ENCODE assay signal across 24 cellular contexts in the genomic region with DNA sequence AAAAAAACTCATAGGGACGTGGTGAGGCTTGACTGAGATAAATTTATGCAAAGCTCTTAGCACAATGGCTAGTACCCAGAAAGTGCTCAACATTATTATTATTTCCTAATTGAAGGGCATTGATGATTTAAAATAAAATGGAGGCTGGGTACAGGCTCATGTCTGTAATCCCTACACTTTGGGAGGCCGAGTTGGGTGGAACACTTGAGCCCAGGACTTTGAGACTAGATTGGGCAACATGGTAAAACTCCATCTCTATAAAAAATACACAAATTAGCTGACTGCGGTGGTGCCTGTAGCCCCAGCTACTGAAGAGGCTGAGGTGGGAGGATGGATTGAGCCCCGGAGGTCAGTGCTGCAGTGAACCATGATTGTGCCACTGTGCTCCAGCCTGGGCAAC.
"Had no signal": no experiment of that assay in that cellular context is flagged by ENCODE, and none has a peak within 500 bp of the region (broad histone marks: within the 10 kb centered on the region; RNA-seq: fewer than 3 reads in every experiment).

No MANE protein-coding gene starts in this region.

- DNase-seq: activated CD4-positive, alpha-beta T cell treated with anti-CD3 and anti-CD28 coated beads for 36 hours; activated CD4-positive, alpha-beta T cell treated with anti-CD3 and anti-CD28 coated beads, Interleukin-2, amount 50 U/mL, for 4 hours; activated CD8-positive, alpha-beta memory T cell treated with anti-CD3 and anti-CD28 coated beads for 24 hours; activated CD8-positive, alpha-beta memory T cell treated with anti-CD3 and anti-CD28 coated beads, Interleukin-2, amount 50 U/mL, for 4 hours; activated naive CD4-positive, alpha-beta T cell; activated naive CD8-positive, alpha-beta T cell treated with anti-CD3 and anti-CD28 coated beads, Interleukin-2, amount 10 ng/mL, durations not matched to agents 7 days and 5 days; activated T-cell treated with anti-CD3 and anti-CD28 coated beads, Interleukin-2, amount 50 U/mL, for 24 hours; amygdala; islet precursor cell; left cardiac atrium; lower lobe of right lung; naive thymus-derived CD8-positive, alpha-beta T cell; ovary; spleen; stimulated activated CD4-positive, alpha-beta T cell treated with anti-CD3 and anti-CD28 coated beads, Interleukin-4, amount 100 ng/mL, for 24 hours; stimulated activated naive CD8-positive, alpha-beta T cell treated with anti-CD3 and anti-CD28 coated beads, Interleukin-15, Interleukin-2, amounts not matched to agents 100 U/mL and 50 U/mL, for 24 hours; T-helper 9 cell; tibial artery had no signal

- H3K27ac Mint-ChIP-seq: activated CD4-positive, alpha-beta T cell treated with anti-CD3 and anti-CD28 coated beads for 36 hours; activated naive CD8-positive, alpha-beta T cell treated with anti-CD3 and anti-CD28 coated beads, Interleukin-2, amount 10 ng/mL, durations not matched to agents 7 days and 5 days; activated T-cell treated with anti-CD3 and anti-CD28 coated beads, Interleukin-2, amount 50 U/mL, for 24 hours; activated T-helper 17 cell treated with anti-CD3 and anti-CD28 coated beads, Interleukin-2, amount 50 U/mL, for 72 hours; WTC11 had no signal

- H3K9me3 ChIP-seq: heart left ventricle, lower lobe of right lung, neutrophil, ovary, prostate gland, spleen, tibial artery had no signal

- H3K9me3 Mint-ChIP-seq: activated naive CD8-positive, alpha-beta T cell treated with anti-CD3 and anti-CD28 coated beads, Interleukin-2, amount 10 ng/mL, durations not matched to agents 7 days and 5 days; activated T-cell treated with anti-CD3 and anti-CD28 coated beads, Interleukin-2, amount 50 U/mL, for 24 hours; activated T-helper 17 cell treated with anti-CD3 and anti-CD28 coated beads, Interleukin-2, amount 50 U/mL, for 72 hours had no signal

- H3K36me3 ChIP-seq: heart left ventricle, lower lobe of right lung, neutrophil, ovary, prostate gland, spleen, tibial artery had no signal

- H3K27ac ChIP-seq: coronary artery, lower lobe of right lung, neutrophil, ovary had no signal

- H3K4me3 Mint-ChIP-seq: activated CD4-positive, alpha-beta T cell treated with anti-CD3 and anti-CD28 coated beads for 36 hours; activated T-cell treated with anti-CD3 and anti-CD28 coated beads, Interleukin-2, amount 50 U/mL, for 24 hours; activated T-helper 17 cell treated with anti-CD3 and anti-CD28 coated beads, Interleukin-2, amount 50 U/mL, for 72 hours; WTC11 had no signal

- H3K36me3 Mint-ChIP-seq: naive thymus-derived CD8-positive, alpha-beta T cell had no signal

- H3K27me3 ChIP-seq: heart left ventricle, neutrophil, ovary, spleen, tibial artery had no signal

- H3K27me3 Mint-ChIP-seq: activated CD4-positive, alpha-beta T cell treated with anti-CD3 and anti-CD28 coated beads for 36 hours; activated naive CD8-positive, alpha-beta T cell treated with anti-CD3 and anti-CD28 coated beads, Interleukin-2, amount 10 ng/mL, durations not matched to agents 7 days and 5 days; activated T-cell treated with anti-CD3 and anti-CD28 coated beads, Interleukin-2, amount 50 U/mL, for 24 hours; activated T-helper 17 cell treated with anti-CD3 and anti-CD28 coated beads, Interleukin-2, amount 50 U/mL, for 72 hours; naive thymus-derived CD8-positive, alpha-beta T cell had no signal

- H3K4me3 ChIP-seq: coronary artery, heart left ventricle, lower lobe of right lung, ovary, prostate gland, spleen, tibial artery had no signal

- ATAC-seq: activated CD4-positive, alpha-beta T cell treated with anti-CD3 and anti-CD28 coated beads for 36 hours; activated T-helper 17 cell treated with anti-CD3 and anti-CD28 coated beads, Interleukin-2, amount 50 U/mL, for 72 hours; left cardiac atrium; lower lobe of right lung; naive thymus-derived CD8-positive, alpha-beta T cell; stimulated activated naive CD8-positive, alpha-beta T cell treated with anti-CD3 and anti-CD28 coated beads, Interleukin-15, Interleukin-2, amounts not matched to agents 100 U/mL and 50 U/mL, for 24 hours had no signal
